In genomic region chr5:75567710-75568109, GRCh38 we compare ENCODE assay signal across 9 cellular contexts.
DNase-seq lines count a peak whose midpoint lies in the region; ATAC-seq lines count a peak whose summit lies in the region.
"Had no signal": no experiment of that assay in that cellular context is flagged by ENCODE, and none has a peak within 500 bp of the region (broad histone marks: within the 10 kb centered on the region; RNA-seq: fewer than 3 reads in every experiment).

No MANE protein-coding gene starts in this region.

- peaks cover 23% of the 10 kb centered on the region for H3K36me3 Mint-ChIP-seq in memory B cell

- ATAC-seq in GM18511 (IDR thresholded peaks at IDR 0.05; ENCODE audit: unreplicated experiment) (peak; percentile 57), HG03045 (IDR thresholded peaks at IDR 0.05; ENCODE audit: unreplicated experiment) (peak; percentile 55), memory B cell (ENCODE audit: low read depth) (no peak)

- peaks cover 26% of the 10 kb centered on the region for H3K4me1 Mint-ChIP-seq in memory B cell

- DNase-seq in activated CD4-positive, alpha-beta T cell treated with anti-CD3 and anti-CD28 coated beads, Interleukin-2, amount 50 U/mL, for 48 hours = peak; percentile 3 to 16
- no peak for DNase-seq in memory B cell (ENCODE audit: low spot score in 2 of 2)
- no peak for DNase-seq in DMS114 treated with DMSO at 0.1 percent for 48 hours (lab: John Stamatoyannopoulos, UW; ENCODE audit: unreplicated experiment)
- no peak for DNase-seq in NK-92 treated with Interleukin-12 subunit alpha and Interleukin-12 subunit beta, amount 100 ng/mL, for 24 hours (lab: John Stamatoyannopoulos, UW)
- no peak for DNase-seq in DMS79 (lab: John Stamatoyannopoulos, UW)
- no peak for DNase-seq in activated effector memory CD4-positive, alpha-beta T cell treated with Interleukin-2 at 50 U/mL for 16 hours
- DNase-seq: left cardiac atrium had no signal

- H3K27ac Mint-ChIP-seq in memory B cell = peak overlapping the region; percentile 37

- H3K4me3 Mint-ChIP-seq in memory B cell = no peak overlapping the region

- peaks cover 9% of the 10 kb centered on the region for H3K9me3 Mint-ChIP-seq in memory B cell

- H3K27me3 Mint-ChIP-seq in memory B cell = no peaks in the 10 kb centered on the region

Comparison
In these comparisons a context has a peak if more than half of its experiments do, and no peak if none do; other contexts are left out.
1. DNase-seq: peak in activated CD4-positive, alpha-beta T cell treated with anti-CD3 and anti-CD28 coated beads, Interleukin-2, amount 50 U/mL, for 48 hours (2 of 2); none in memory B cell (0 of 2), DMS114 treated with DMSO at 0.1 percent for 48 hours (single experiment), NK-92 treated with Interleukin-12 subunit alpha and Interleukin-12 subunit beta, amount 100 ng/mL, for 24 hours (single experiment), DMS79 (single experiment) and activated effector memory CD4-positive, alpha-beta T cell treated with Interleukin-2 at 50 U/mL for 16 hours (single experiment).